Comparison of ENCODE assay signal across 11 cellular contexts in the genomic region with DNA sequence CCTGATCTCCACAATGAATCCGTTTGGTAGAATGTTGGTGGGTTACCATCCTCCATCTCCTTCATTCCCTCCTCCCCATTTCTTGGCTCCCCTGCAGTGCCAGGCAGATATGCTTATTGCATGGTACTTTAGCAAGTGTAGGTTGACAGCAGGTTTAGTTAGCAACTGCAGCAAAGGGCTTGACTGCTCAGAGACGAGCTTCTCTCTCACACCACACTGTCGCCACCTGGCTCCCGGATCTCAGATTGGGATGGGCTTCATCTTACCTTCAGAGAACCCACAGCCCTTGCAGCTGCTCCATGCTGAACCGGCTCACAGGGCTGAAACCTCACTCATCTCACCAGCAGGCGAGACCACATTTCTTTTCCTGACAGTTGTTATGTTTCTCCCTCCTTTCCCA.
DNase-seq lines count a peak whose midpoint lies in the region; ATAC-seq and TF ChIP-seq lines count a peak whose summit lies in the region.
"Had no signal": no experiment of that assay in that cellular context is flagged by ENCODE, and none has a peak within 500 bp of the region (broad histone marks: within the 10 kb centered on the region; RNA-seq: fewer than 3 reads in every experiment).

No MANE protein-coding gene starts in this region.

- no peak overlapping the region for H3K4me3 ChIP-seq in H7 (ENCODE audit: insufficient read depth, low read depth, low read length)
- no peak overlapping the region for H3K4me3 ChIP-seq in lower leg skin (ENCODE audit: low read depth, poor library complexity, severe bottlenecking)
- no peak overlapping the region for H3K4me3 ChIP-seq in spleen

- TF ChIP-seq POLR2A in lower leg skin (IDR thresholded peaks at IDR 0.05), result no peak
- TF ChIP-seq POLR2A in spleen (IDR thresholded peaks at IDR 0.05), result no peak

- no peak for TF ChIP-seq CTCF in lower leg skin (IDR thresholded peaks at IDR 0.05)
- peak in 1 of 11 experiments; percentile 12 for TF ChIP-seq CTCF in spleen (IDR thresholded peaks at IDR 0.05 in 8 of 11, conservative IDR thresholded peaks at IDR 0.05 in 3 of 11)

- WGBS in lower leg skin, 2 donors, result 40 to 50% methylated on average over 6 of the region's 6 CpGs
- WGBS in spleen, 5 donors, result 47 to 60% (median 56%) methylated on average over 6 of the region's 6 CpGs

- H3K36me3 ChIP-seq in H7 (replicated peaks; ENCODE audit: control insufficient read depth, insufficient read depth, low read length) (no peaks in the 10 kb centered on the region), spleen (no peaks in the 10 kb centered on the region)

- intact Hi-C loops in lower leg skin (cut with DNase I; ENCODE audit: low total_unique reads), result no loop called here
- intact Hi-C loops in spleen (cut with DNase I; ENCODE audit: low total_unique reads), result no loop called here

- no peaks in the 10 kb centered on the region for H3K9me3 ChIP-seq in spleen

- H3K4me1 ChIP-seq in spleen, result no peaks in the 10 kb centered on the region

- DNase-seq in ELF-1 (ENCODE audit: low read depth, low spot score) (peak; percentile 58), H7 (peak; percentile 64), left kidney (ENCODE audit: low read depth, low spot score) (peak; percentile 33), lower leg skin (ENCODE audit: low spot score in 2 of 2) (no peak), C1 segment of cervical spinal cord (lab: John Stamatoyannopoulos, UW) (no peak), spleen (no peak), HK-2 (ENCODE audit: unreplicated experiment) (no peak)
- DNase-seq: activated effector memory CD4-positive, alpha-beta T cell treated with anti-CD3 and anti-CD28 coated beads, Interleukin-2, amount 50 U/mL, for 16 hours; DMS79 treated with DMSO at 0.1 percent for 48 hours; effector CD4-positive, alpha-beta T cell had no signal

- no peaks in the 10 kb centered on the region for H3K27me3 ChIP-seq in H7 (ENCODE audit: control insufficient read depth, insufficient read depth, low read length)
- H3K27me3 ChIP-seq in spleen (replicated peaks in 1 of 7), result peaks cover 0 to 37% (median 0%) of the 10 kb centered on the region in 7 donors

- ATAC-seq in SK-N-SH treated with all-trans-retinoic acid at 6 μM for 48 hours, result peak; percentile 34; the same call in 1 of the 3 replicates

- no peak overlapping the region for H3K27ac ChIP-seq in spleen

TF ChIP-seq in SK-N-SH treated with all-trans-retinoic acid at 6 μM for 48 hours, 23 proteins besides CTCF, POLR2A, EP300 and RAD21:
- TF ChIP-seq ISL1 (CRISPR knock-in tag; IDR thresholded peaks at IDR 0.05) (no peak), ESRRG (CRISPR knock-in tag; IDR thresholded peaks at IDR 0.05) (no peak), ZNF8 (CRISPR knock-in tag; IDR thresholded peaks at IDR 0.05) (no peak), SNAI2 (CRISPR knock-in tag; IDR thresholded peaks at IDR 0.05) (no peak), ARNTL (CRISPR knock-in tag; IDR thresholded peaks at IDR 0.05; ENCODE audit: borderline replicate concordance, low read depth) (no peak), TOX (CRISPR knock-in tag; IDR thresholded peaks at IDR 0.05; ENCODE audit: borderline replicate concordance) (no peak)
- TF ChIP-seq, protein P1, sequence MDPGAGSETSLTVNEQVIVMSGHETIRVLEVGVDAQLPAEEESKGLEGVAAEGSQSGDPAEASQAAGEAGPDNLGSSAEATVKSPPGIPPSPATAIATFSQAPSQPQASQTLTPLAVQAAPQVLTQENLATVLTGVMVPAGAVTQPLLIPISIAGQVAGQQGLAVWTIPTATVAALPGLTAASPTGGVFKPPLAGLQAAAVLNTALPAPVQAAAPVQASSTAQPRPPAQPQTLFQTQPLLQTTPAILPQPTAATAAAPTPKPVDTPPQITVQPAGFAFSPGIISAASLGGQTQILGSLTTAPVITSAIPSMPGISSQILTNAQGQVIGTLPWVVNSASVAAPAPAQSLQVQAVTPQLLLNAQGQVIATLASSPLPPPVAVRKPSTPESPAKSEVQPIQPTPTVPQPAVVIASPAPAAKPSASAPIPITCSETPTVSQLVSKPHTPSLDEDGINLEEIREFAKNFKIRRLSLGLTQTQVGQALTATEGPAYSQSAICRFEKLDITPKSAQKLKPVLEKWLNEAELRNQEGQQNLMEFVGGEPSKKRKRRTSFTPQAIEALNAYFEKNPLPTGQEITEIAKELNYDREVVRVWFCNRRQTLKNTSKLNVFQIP (CRISPR knock-in tag; IDR thresholded peaks at IDR 0.05; ENCODE audit: borderline replicate concordance, low read depth), result no peak
- TF ChIP-seq, protein P2, sequence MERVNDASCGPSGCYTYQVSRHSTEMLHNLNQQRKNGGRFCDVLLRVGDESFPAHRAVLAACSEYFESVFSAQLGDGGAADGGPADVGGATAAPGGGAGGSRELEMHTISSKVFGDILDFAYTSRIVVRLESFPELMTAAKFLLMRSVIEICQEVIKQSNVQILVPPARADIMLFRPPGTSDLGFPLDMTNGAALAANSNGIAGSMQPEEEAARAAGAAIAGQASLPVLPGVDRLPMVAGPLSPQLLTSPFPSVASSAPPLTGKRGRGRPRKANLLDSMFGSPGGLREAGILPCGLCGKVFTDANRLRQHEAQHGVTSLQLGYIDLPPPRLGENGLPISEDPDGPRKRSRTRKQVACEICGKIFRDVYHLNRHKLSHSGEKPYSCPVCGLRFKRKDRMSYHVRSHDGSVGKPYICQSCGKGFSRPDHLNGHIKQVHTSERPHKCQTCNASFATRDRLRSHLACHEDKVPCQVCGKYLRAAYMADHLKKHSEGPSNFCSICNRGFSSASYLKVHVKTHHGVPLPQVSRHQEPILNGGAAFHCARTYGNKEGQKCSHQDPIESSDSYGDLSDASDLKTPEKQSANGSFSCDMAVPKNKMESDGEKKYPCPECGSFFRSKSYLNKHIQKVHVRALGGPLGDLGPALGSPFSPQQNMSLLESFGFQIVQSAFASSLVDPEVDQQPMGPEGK (CRISPR knock-in tag; IDR thresholded peaks at IDR 0.05; ENCODE audit: borderline replicate concordance), result no peak

Comparison
In these comparisons a context has a peak if more than half of its experiments do, and no peak if none do; other contexts are left out.
1. DNase-seq: peak in ELF-1 (single experiment), H7 (single experiment) and left kidney (single experiment); none in lower leg skin (0 of 2), C1 segment of cervical spinal cord (0 of 14), spleen (single experiment) and HK-2 (single experiment).